Comparison of ENCODE assay signal across 14 cellular contexts in the genomic region with DNA sequence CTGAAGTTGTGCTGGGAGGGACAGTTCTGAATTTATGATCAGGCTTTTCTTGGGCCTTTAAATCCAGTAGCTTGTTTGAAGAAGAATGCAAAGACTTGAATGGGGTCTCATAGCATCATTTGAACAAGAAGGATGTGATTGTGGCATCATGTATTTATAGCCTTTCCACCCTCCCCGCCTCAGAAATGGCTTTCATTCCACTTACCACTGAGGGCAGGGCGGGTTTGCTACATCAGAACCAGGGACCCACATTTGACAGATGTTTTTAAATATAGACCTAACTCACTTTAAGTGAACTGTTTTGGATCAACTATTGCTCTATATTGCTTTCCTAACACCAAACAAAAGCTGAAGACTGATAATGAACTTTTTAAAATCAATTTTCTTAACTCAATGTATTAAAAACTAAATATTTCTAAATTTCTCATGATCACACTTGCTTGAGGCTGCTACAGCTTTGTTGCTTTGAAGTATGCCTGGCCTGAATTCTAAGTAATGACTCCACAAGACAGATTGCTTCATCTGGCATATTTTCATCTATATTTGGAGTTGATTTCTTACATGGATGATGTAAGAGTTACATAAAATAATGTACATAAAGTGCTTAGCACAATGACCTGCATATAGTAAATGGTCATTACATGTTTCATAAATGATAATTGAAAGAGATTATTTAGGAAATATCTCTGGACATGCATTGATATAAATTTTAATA.
DNase-seq lines count a peak whose midpoint lies in the region; ATAC-seq and TF ChIP-seq lines count a peak whose summit lies in the region.
"Had no signal": no experiment of that assay in that cellular context is flagged by ENCODE, and none has a peak within 500 bp of the region (broad histone marks: within the 10 kb centered on the region; RNA-seq: fewer than 3 reads in every experiment).

No MANE protein-coding gene starts in this region.

- 0 out of 2 replicates have a peak, but pooled peaks cover 4% of the 10 kb centered on the region for H3F3A ChIP-seq in OCI-LY1 (ENCODE audit: insufficient read depth, low read length)

- H3K36me3 ChIP-seq in OCI-LY1 (ENCODE audit: insufficient read depth, low read length), result no peaks in the 10 kb centered on the region
- no peaks in the 10 kb centered on the region for H3K36me3 ChIP-seq in prostate gland

- H4K20me1 ChIP-seq in OCI-LY1 (ENCODE audit: insufficient read depth, low read length), result no peaks in the 10 kb centered on the region

- no peak for TF ChIP-seq POLR2A in prostate gland (IDR thresholded peaks at IDR 0.05)

- in situ Hi-C loops in GM13976 (cut with MboI; ENCODE audit: low sequenced_read_pairs, unreplicated experiment), result no loop called here

- peaks cover 29% of the 10 kb centered on the region for H3K4me1 ChIP-seq in OCI-LY1 (ENCODE audit: insufficient read depth, low read length, severe bottlenecking)
- no peaks in the 10 kb centered on the region for H3K4me1 ChIP-seq in prostate gland (replicated peaks)

- peak overlapping the region; percentile 35 for H3K4me2 ChIP-seq in OCI-LY1 (ENCODE audit: low read length)

- H3K27me3 Mint-ChIP-seq in CD14-positive monocyte (ENCODE audit: low read depth in 3 of 3), result peaks cover 0 to 2% (median 0%) of the 10 kb centered on the region in 3 donors
- H3K27me3 Mint-ChIP-seq: activated naive CD8-positive, alpha-beta T cell treated with anti-CD3 and anti-CD28 coated beads for 36 hours had no signal

- H3K9ac ChIP-seq in OCI-LY1 (ENCODE audit: low read length), result peak overlapping the region; percentile 27; the same call in 1 of the 2 replicates

- H3K27me3 ChIP-seq in OCI-LY1 (ENCODE audit: insufficient read depth, low read length), result no peaks in the 10 kb centered on the region
- no peaks in the 10 kb centered on the region for H3K27me3 ChIP-seq in prostate gland (replicated peaks; ENCODE audit: insufficient read depth)

- peaks cover 12% of the 10 kb centered on the region for H3K4me1 Mint-ChIP-seq in CD14-positive monocyte
- H3K4me1 Mint-ChIP-seq: activated naive CD8-positive, alpha-beta T cell treated with anti-CD3 and anti-CD28 coated beads for 36 hours had no signal

- no peaks in the 10 kb centered on the region for H3K79me2 ChIP-seq in OCI-LY1 (ENCODE audit: insufficient read depth, low read length)

- WGBS in prostate gland, result 77% methylated on average over 2 of the region's 2 CpGs

- peak overlapping the region in 1 of 2 donors; percentile 58 for H3K4me3 Mint-ChIP-seq in CD14-positive monocyte
- H3K4me3 Mint-ChIP-seq: activated naive CD8-positive, alpha-beta T cell treated with anti-CD3 and anti-CD28 coated beads for 36 hours had no signal

- DNase-seq in CD14-positive monocyte (ENCODE audit: low spot score), result no peak
- no peak for DNase-seq in GM13976 (ENCODE audit: low spot score)
- no peak for DNase-seq in NK-92 (lab: John Stamatoyannopoulos, UW; ENCODE audit: unreplicated experiment)
- no peak for DNase-seq in prostate gland (ENCODE audit: low spot score)
- DNase-seq: activated naive CD8-positive, alpha-beta T cell treated with anti-CD3 and anti-CD28 coated beads for 36 hours; cortex of kidney; NCI-H1048; NCI-H446 treated with DMSO at 0.1 percent for 48 hours; stimulated activated CD4-positive, alpha-beta T cell treated with anti-CD3 and anti-CD28 coated beads, Interleukin-4, amount 100 ng/mL, for 24 hours had no signal

- no peaks in the 10 kb centered on the region for H3K9me2 ChIP-seq in OCI-LY1 (ENCODE audit: low read depth, low read length)

- H3K36me3 Mint-ChIP-seq in CD14-positive monocyte, result no peaks in the 10 kb centered on the region
- H3K36me3 Mint-ChIP-seq: activated naive CD8-positive, alpha-beta T cell treated with anti-CD3 and anti-CD28 coated beads for 36 hours had no signal

- ATAC-seq in GM19328 (IDR thresholded peaks at IDR 0.05; ENCODE audit: unreplicated experiment), result peak; percentile 6
- peak; percentile 10 for ATAC-seq in HG02943 (IDR thresholded peaks at IDR 0.05; ENCODE audit: low read depth, unreplicated experiment)
- ATAC-seq in GM18520 (IDR thresholded peaks at IDR 0.05; ENCODE audit: unreplicated experiment), result no peak

- TF ChIP-seq CTCF in CD14-positive monocyte (IDR thresholded peaks at IDR 0.05), result no peak
- TF ChIP-seq CTCF in OCI-LY1 (IDR thresholded peaks at IDR 0.05; ENCODE audit: low read length), result no peak
- TF ChIP-seq CTCF in GM13976 (IDR thresholded peaks at IDR 0.05; ENCODE audit: borderline replicate concordance, control extremely low read depth, extremely low read depth, insufficient read depth, missing control alignments), result no peak
- no peak for TF ChIP-seq CTCF in prostate gland (IDR thresholded peaks at IDR 0.05)

- H3K9me3 ChIP-seq in OCI-LY1 (ENCODE audit: low read length) (no peaks in the 10 kb centered on the region), prostate gland (no peaks in the 10 kb centered on the region)

- peak overlapping the region; percentile 76 to 87 (median 85) for H3K27ac Mint-ChIP-seq in CD14-positive monocyte
- H3K27ac Mint-ChIP-seq: activated naive CD8-positive, alpha-beta T cell treated with anti-CD3 and anti-CD28 coated beads for 36 hours had no signal

- H3K4me3 ChIP-seq in OCI-LY1 (ENCODE audit: low read depth, low read length, poor library complexity, severe bottlenecking) (no peak overlapping the region), prostate gland (no peak overlapping the region)
- H3K4me3 ChIP-seq: lung had no signal

- H3K9me3 Mint-ChIP-seq in CD14-positive monocyte, result peaks cover 0 to 2% (median 0%) of the 10 kb centered on the region in 7 donors
- H3K9me3 Mint-ChIP-seq: activated naive CD8-positive, alpha-beta T cell treated with anti-CD3 and anti-CD28 coated beads for 36 hours had no signal

- H3K27ac ChIP-seq in OCI-LY1 (ENCODE audit: low read depth, low read length, poor library complexity, severe bottlenecking) (peak overlapping the region; percentile 92), prostate gland (no peak overlapping the region)

- intact Hi-C loops in CD14-positive monocyte (cut with micrococcal nuclease), result no loop called here
- intact Hi-C loops in prostate gland (cut with DNase I), result no loop called here

- peak overlapping the region; percentile 25; the same call in 1 of the 2 replicates for H2AFZ ChIP-seq in OCI-LY1 (ENCODE audit: low read length)
